1 cellular context compared by ENCODE assay signal in genomic region chr2:28751956-28752607, GRCh38.
A peak's percentile ranks its signal among the peaks of the same experiment; 100 is the strongest.
TF ChIP-seq lines count a peak whose summit lies in the region.

No MANE protein-coding gene starts in this region.

TF ChIP-seq in K562, 482 proteins besides CTCF, POLR2A, EP300 and RAD21 (continued from another document):
- TF ChIP-seq ZNF740 (CRISPR knock-in tag; IDR thresholded peaks at IDR 0.05): peak; percentile 70; the same call in 1 of the 2 replicates
- TF ChIP-seq ZNF740 (tag; IDR thresholded peaks at IDR 0.05): no peak
- TF ChIP-seq NR2C2 (CRISPR knock-in tag; IDR thresholded peaks at IDR 0.05): peak; percentile 67; the same call in 1 of the 2 replicates
- TF ChIP-seq NR2C2 (tag; IDR thresholded peaks at IDR 0.05): no peak
- peak; percentile 83 to 94 (median 91) for TF ChIP-seq YY1 (IDR thresholded peaks at IDR 0.05; ENCODE audit: borderline replicate concordance in 1 of 3, control insufficient read depth in 1 of 3, extremely low read depth in 1 of 3, insufficient read depth in 3 of 3, insufficient read length in 1 of 3, insufficient replicate concordance in 2 of 3, low read depth in 1 of 3, low read length in 2 of 3)
- peak; percentile 57 for TF ChIP-seq ZBTB9 (CRISPR knock-in tag; IDR thresholded peaks at IDR 0.05)
- peak; percentile 59; the same call in 1 of the 2 replicates for TF ChIP-seq ZNF583 (CRISPR knock-in tag; IDR thresholded peaks at IDR 0.05)
- no peak for TF ChIP-seq BRF2 (IDR thresholded peaks at IDR 0.05; ENCODE audit: borderline replicate concordance, insufficient read depth, insufficient read length)
- TF ChIP-seq NR2C1 (IDR thresholded peaks at IDR 0.05): no peak
- TF ChIP-seq NR2C1 (tag; IDR thresholded peaks at IDR 0.05): no peak
- TF ChIP-seq ZBTB8A (IDR thresholded peaks at IDR 0.05; ENCODE audit: partially characterized antibody): no peak
- peak; percentile 53; the same call in 1 of the 2 replicates for TF ChIP-seq PHF8 (IDR thresholded peaks at IDR 0.05; ENCODE audit: borderline replicate concordance, low read length)
- TF ChIP-seq ZNF124 (CRISPR knock-in tag; IDR thresholded peaks at IDR 0.05): no peak
- TF ChIP-seq MAZ (CRISPR knock-in tag; conservative IDR thresholded peaks at IDR 0.05 in 1 of 2, IDR thresholded peaks at IDR 0.05 in 1 of 2): peak in 1 of 2 experiments; percentile 11; a peak in 1 of 4 replicates
- TF ChIP-seq RHOXF2B (CRISPR knock-in tag; conservative IDR thresholded peaks at IDR 0.05): no peak
- peak; percentile 63 for TF ChIP-seq RBM22 (IDR thresholded peaks at IDR 0.05; ENCODE audit: low read depth, low read length, poor library complexity, severe bottlenecking)
- no peak for TF ChIP-seq MYC (IDR thresholded peaks at IDR 0.05; ENCODE audit: low read depth, low read length)
- TF ChIP-seq MYC (CRISPR knock-in tag; IDR thresholded peaks at IDR 0.05; ENCODE audit: borderline replicate concordance, low read depth): no peak; the same call in 1 of the 2 replicates
- no peak for TF ChIP-seq ZFP30 (CRISPR knock-in tag; IDR thresholded peaks at IDR 0.05; ENCODE audit: borderline replicate concordance)
- TF ChIP-seq NR3C1 (CRISPR knock-in tag; IDR thresholded peaks at IDR 0.05): 0 out of 2 replicates have a peak, but pooled peaks have one; percentile 40
- peak; percentile 57; the same call in 1 of the 2 replicates for TF ChIP-seq SIN3B (IDR thresholded peaks at IDR 0.05; ENCODE audit: low read depth)
- TF ChIP-seq E2F3 (CRISPR knock-in tag; IDR thresholded peaks at IDR 0.05): 0 out of 2 replicates have a peak, but pooled peaks have one; percentile 35
- TF ChIP-seq TAF7 (tag; IDR thresholded peaks at IDR 0.05): 0 out of 2 replicates have a peak, but pooled peaks have one; percentile 25
- peak in 1 of 2 experiments; percentile 82; a peak in 3 of 4 replicates for TF ChIP-seq UBTF (IDR thresholded peaks at IDR 0.05; ENCODE audit: borderline replicate concordance in 1 of 2, low read depth in 2 of 2, low read length in 2 of 2)
- 0 out of 2 replicates have a peak, but pooled peaks have one; percentile 9 for TF ChIP-seq HBP1 (CRISPR knock-in tag; IDR thresholded peaks at IDR 0.05)
- 0 out of 2 replicates have a peak, but pooled peaks have one; percentile 38 for TF ChIP-seq AFF4 (CRISPR knock-in tag; IDR thresholded peaks at IDR 0.05)
- TF ChIP-seq, protein P1, sequence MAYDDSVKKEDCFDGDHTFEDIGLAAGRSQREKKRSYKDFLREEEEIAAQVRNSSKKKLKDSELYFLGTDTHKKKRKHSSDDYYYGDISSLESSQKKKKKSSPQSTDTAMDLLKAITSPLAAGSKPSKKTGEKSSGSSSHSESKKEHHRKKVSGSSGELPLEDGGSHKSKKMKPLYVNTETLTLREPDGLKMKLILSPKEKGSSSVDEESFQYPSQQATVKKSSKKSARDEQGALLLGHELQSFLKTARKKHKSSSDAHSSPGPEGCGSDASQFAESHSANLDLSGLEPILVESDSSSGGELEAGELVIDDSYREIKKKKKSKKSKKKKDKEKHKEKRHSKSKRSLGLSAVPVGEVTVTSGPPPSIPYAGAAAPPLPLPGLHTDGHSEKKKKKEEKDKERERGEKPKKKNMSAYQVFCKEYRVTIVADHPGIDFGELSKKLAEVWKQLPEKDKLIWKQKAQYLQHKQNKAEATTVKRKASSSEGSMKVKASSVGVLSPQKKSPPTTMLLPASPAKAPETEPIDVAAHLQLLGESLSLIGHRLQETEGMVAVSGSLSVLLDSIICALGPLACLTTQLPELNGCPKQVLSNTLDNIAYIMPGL (CRISPR knock-in tag; IDR thresholded peaks at IDR 0.05): peak; percentile 89; the same call in 1 of the 2 replicates
- TF ChIP-seq ILF3 (IDR thresholded peaks at IDR 0.05; ENCODE audit: borderline replicate concordance): no peak
- peak; percentile 15 for TF ChIP-seq PHF20 (IDR thresholded peaks at IDR 0.05; ENCODE audit: partially characterized antibody)
- TF ChIP-seq SIN3A (IDR thresholded peaks at IDR 0.05; ENCODE audit: borderline replicate concordance in 2 of 2, control insufficient read depth in 1 of 2, low read depth in 2 of 2, low read length in 2 of 2): 0 out of 4 replicates have a peak, but pooled peaks of 1 of the 2 experiments have one; percentile 15
- peak; percentile 45 for TF ChIP-seq TAF9B (IDR thresholded peaks at IDR 0.05; ENCODE audit: partially characterized antibody)
- TF ChIP-seq ZBTB17 (CRISPR knock-in tag; IDR thresholded peaks at IDR 0.05): peak; percentile 32; the same call in 1 of the 2 replicates
